Comparison of ENCODE assay signal across 10 cellular contexts in genomic region chr15:68794869-68795268, GRCh38. TPM values are rescaled to one million over a fixed set of nuclear protein-coding genes. Genes with fewer than 3 reads are reported as not detected.
DNase-seq lines count a peak whose midpoint lies in the region; ATAC-seq and TF ChIP-seq lines count a peak whose summit lies in the region.
"Had no signal": no experiment of that assay in that cellular context is flagged by ENCODE, and none has a peak within 500 bp of the region (broad histone marks: within the 10 kb centered on the region; RNA-seq: fewer than 3 reads in every experiment).

No MANE protein-coding gene starts in this region.

- H3K27ac Mint-ChIP-seq in activated CD4-positive, alpha-beta memory T cell treated with anti-CD3 and anti-CD28 coated beads, Interleukin-2, amount 10 ng/mL, durations not matched to agents 7 days and 5 days, result peak overlapping the region; percentile 53

- CTCF ChIA-PET in activated CD4-positive, alpha-beta memory T cell treated with anti-CD3 and anti-CD28 coated beads, Interleukin-2, amount 10 ng/mL, durations not matched to agents 7 days and 5 days (lab: Charles Lee), result interaction anchor here (1.2 to 2.9 kb wide), 4 partner anchors 10 to 34 kb away, joined by 4 to 11 read pairs (median 8); no protein-coding TSS in a partner anchor

- DNase-seq in GM12865 (ENCODE audit: low read depth), result no peak
- no peak for DNase-seq in activated CD4-positive, alpha-beta memory T cell treated with anti-CD3 and anti-CD28 coated beads, Interleukin-2, amount 10 ng/mL, durations not matched to agents 7 days and 5 days
- DNase-seq in left ventricle myocardium superior, result no peak
- no peak for DNase-seq in sciatic nerve (ENCODE audit: low spot score)
- DNase-seq in AG08395 (ENCODE audit: low spot score), result no peak
- no peak for DNase-seq in retina
- DNase-seq in stimulated activated CD4-positive, alpha-beta T cell treated with anti-CD3 and anti-CD28 coated beads, Interleukin-4, amount 100 ng/mL, for 4 hours, result no peak
- DNase-seq: NCI-H1048 had no signal

- no peak for TF ChIP-seq CTCF in GM12865 (IDR thresholded peaks at IDR 0.05; ENCODE audit: insufficient read depth, low read depth, low read length, missing control alignments)

- H3K9me3 Mint-ChIP-seq in activated CD4-positive, alpha-beta memory T cell treated with anti-CD3 and anti-CD28 coated beads, Interleukin-2, amount 10 ng/mL, durations not matched to agents 7 days and 5 days, result no peaks in the 10 kb centered on the region

- ATAC-seq in left ventricle myocardium superior (peak; percentile 17), sciatic nerve (peak; percentile 40), GM18909 (IDR thresholded peaks at IDR 0.05; ENCODE audit: poor library complexity, unreplicated experiment) (no peak)

- intact Hi-C loops in left ventricle myocardium superior (cut with micrococcal nuclease) (no loop called here), sciatic nerve (cut with DNase I) (no loop called here)

- H3K36me3 Mint-ChIP-seq in activated CD4-positive, alpha-beta memory T cell treated with anti-CD3 and anti-CD28 coated beads, Interleukin-2, amount 10 ng/mL, durations not matched to agents 7 days and 5 days (ENCODE audit: low read depth), result peaks cover 28% of the 10 kb centered on the region

- H3K4me3 Mint-ChIP-seq in activated CD4-positive, alpha-beta memory T cell treated with anti-CD3 and anti-CD28 coated beads, Interleukin-2, amount 10 ng/mL, durations not matched to agents 7 days and 5 days, result peak overlapping the region; percentile 14

- no peaks in the 10 kb centered on the region for H3K27me3 Mint-ChIP-seq in activated CD4-positive, alpha-beta memory T cell treated with anti-CD3 and anti-CD28 coated beads, Interleukin-2, amount 10 ng/mL, durations not matched to agents 7 days and 5 days

- POLR2A ChIA-PET in activated CD4-positive, alpha-beta memory T cell treated with anti-CD3 and anti-CD28 coated beads, Interleukin-2, amount 10 ng/mL, durations not matched to agents 7 days and 5 days (lab: Charles Lee), result interaction anchor here (0.9 to 6.3 kb wide), 13 partner anchors 10 to 517 kb away, joined by 3 to 97 read pairs (median 6); partner anchors contain the start of genes ANP32A and FEM1B

- H3K4me3 ChIP-seq in GM12865 (ENCODE audit: low read depth, low read length), result peak overlapping the region; percentile 4
- H3K4me3 ChIP-seq: pancreas had no signal

- H3K4me1 Mint-ChIP-seq in activated CD4-positive, alpha-beta memory T cell treated with anti-CD3 and anti-CD28 coated beads, Interleukin-2, amount 10 ng/mL, durations not matched to agents 7 days and 5 days, result peaks cover 95% of the 10 kb centered on the region

RNA-seq across cellular contexts. Expression of gene ANP32A, which starts 25.8 kb away (rescaled TPM):
- 100 to 1,000 TPM; 190 to 194 TPM for total RNA-seq in activated CD4-positive, alpha-beta memory T cell treated with anti-CD3 and anti-CD28 coated beads, Interleukin-2, amount 10 ng/mL, durations not matched to agents 7 days and 5 days
- total RNA-seq in left ventricle myocardium superior (138 TPM), sciatic nerve (90.3 TPM)
